ENCODE assay signal across 8 cellular contexts in the genomic region with DNA sequence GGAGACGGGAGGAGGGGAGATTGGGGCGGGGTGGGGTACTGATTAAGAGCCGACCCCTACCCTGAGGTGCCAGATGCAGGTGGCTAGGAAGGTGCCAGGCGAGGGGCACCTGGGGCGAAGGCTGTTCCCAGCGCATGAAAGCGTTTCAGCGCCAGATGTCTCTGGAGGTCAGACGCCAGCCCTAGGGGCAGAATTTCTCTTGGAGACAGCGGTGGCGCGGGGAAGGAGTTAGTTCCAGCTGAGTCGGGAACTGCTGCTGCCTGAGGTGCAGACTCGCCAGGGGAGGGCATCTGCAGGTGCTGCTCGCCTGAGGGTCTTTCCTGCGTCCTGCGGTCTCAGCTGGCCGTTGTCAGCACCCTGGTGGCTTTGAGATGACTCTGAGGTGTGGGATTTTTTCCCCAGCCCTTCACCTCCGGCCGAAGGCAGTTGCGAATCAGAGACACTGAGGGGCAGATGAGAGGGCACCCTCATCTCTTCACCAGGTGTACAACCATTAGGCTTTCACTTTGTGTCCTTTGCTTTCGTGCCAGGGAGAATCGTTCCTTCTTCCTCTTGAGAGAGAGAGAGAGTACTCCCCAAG. TPM values are rescaled to one million over a fixed set of nuclear protein-coding genes. Genes with fewer than 3 reads are reported as not detected.
DNase-seq lines count a peak whose midpoint lies in the region; ATAC-seq, FAIRE-seq and TF ChIP-seq lines count a peak whose summit lies in the region.

No MANE protein-coding gene starts in this region.

- peak overlapping the region; percentile 90 to 98 (median 94) for H3K27ac ChIP-seq in pancreas

- peaks cover 11 to 29% (median 28%) of the 10 kb centered on the region in 3 donors for H3K4me1 ChIP-seq in pancreas

- peak overlapping the region; percentile 56 to 82 (median 78) for H3K4me3 ChIP-seq in pancreas

- peak overlapping the region; percentile 68 for H3K4me3 Mint-ChIP-seq in activated T-helper 2 cell treated with anti-CD3 and anti-CD28 coated beads, Interferon-gamma antibody, Interleukin-2, Interleukin-4, amounts not matched to agents 10 μg/mL and 5 μg/mL and 100 μg/mL, durations not matched to agents 14 hours and 24 hours and 36 hours (ENCODE audit: low read depth)

- DNase-seq in DMS79 treated with DMSO at 0.1 percent for 48 hours (lab: John Stamatoyannopoulos, UW) (peak; percentile 60), NCI-H526 (lab: John Stamatoyannopoulos, UW) (peak; percentile 71 to 92), head of caudate nucleus (peak in 40 of 42 donors; percentile 7 to 72 (median 43)), pancreas (peak; percentile 61 to 87 (median 66))
- DNase-seq in activated T-helper 2 cell treated with anti-CD3 and anti-CD28 coated beads, Interferon-gamma antibody, Interleukin-2, Interleukin-4, amounts not matched to agents 10 μg/mL and 5 μg/mL and 100 μg/mL, durations not matched to agents 14 hours and 24 hours and 36 hours (ENCODE audit: low spot score): peak; percentile 11
- no peak for DNase-seq in NK-92 treated with Interleukin-12 subunit alpha and Interleukin-12 subunit beta, amount 100 ng/mL, for 24 hours (lab: John Stamatoyannopoulos, UW)

- FAIRE-seq in pancreas (lab: Jason Lieb, UNC): no peak

- peaks cover 25% of the 10 kb centered on the region for H3K27me3 Mint-ChIP-seq in activated T-helper 2 cell treated with anti-CD3 and anti-CD28 coated beads, Interferon-gamma antibody, Interleukin-2, Interleukin-4, amounts not matched to agents 10 μg/mL and 5 μg/mL and 100 μg/mL, durations not matched to agents 14 hours and 24 hours and 36 hours (ENCODE audit: low read depth)

- H3K9me3 Mint-ChIP-seq in activated T-helper 2 cell treated with anti-CD3 and anti-CD28 coated beads, Interferon-gamma antibody, Interleukin-2, Interleukin-4, amounts not matched to agents 10 μg/mL and 5 μg/mL and 100 μg/mL, durations not matched to agents 14 hours and 24 hours and 36 hours: no peaks in the 10 kb centered on the region

- intact Hi-C loops in activated T-helper 2 cell treated with anti-CD3 and anti-CD28 coated beads, Interferon-gamma antibody, Interleukin-2, Interleukin-4, amounts not matched to agents 10 μg/mL and 5 μg/mL and 100 μg/mL, durations not matched to agents 14 hours and 24 hours and 36 hours (cut with micrococcal nuclease): loop anchor here (5.0 kb wide), 2 partner anchors 54 to 69 kb away; a partner anchor contains a TSS
- intact Hi-C loops in head of caudate nucleus (cut with DNase I) (loop anchor here (1.0 kb wide), 1 partner anchor 38 kb away; no protein-coding TSS in a partner anchor), pancreas (cut with DNase I) (no loop called here)

- 0% methylated on average over 23 of the region's 23 CpGs for WGBS in pancreas, 2 donors

- no peak overlapping the region for H3K27ac Mint-ChIP-seq in activated T-helper 2 cell treated with anti-CD3 and anti-CD28 coated beads, Interferon-gamma antibody, Interleukin-2, Interleukin-4, amounts not matched to agents 10 μg/mL and 5 μg/mL and 100 μg/mL, durations not matched to agents 14 hours and 24 hours and 36 hours

- H3K36me3 ChIP-seq in pancreas: no peaks in the 10 kb centered on the region

- no peak for TF ChIP-seq CTCF in pancreas (IDR thresholded peaks at IDR 0.05)

- no peaks in the 10 kb centered on the region for H3K9me3 ChIP-seq in pancreas

- no peaks in the 10 kb centered on the region for H3K36me3 Mint-ChIP-seq in activated T-helper 2 cell treated with anti-CD3 and anti-CD28 coated beads, Interferon-gamma antibody, Interleukin-2, Interleukin-4, amounts not matched to agents 10 μg/mL and 5 μg/mL and 100 μg/mL, durations not matched to agents 14 hours and 24 hours and 36 hours (ENCODE audit: low read depth)

- ATAC-seq in HG02610 (IDR thresholded peaks at IDR 0.05; ENCODE audit: unreplicated experiment) (peak; percentile 12), pancreas (peak; percentile 25 to 55 (median 38)), GM21423 (IDR thresholded peaks at IDR 0.05; ENCODE audit: unreplicated experiment) (no peak)

- peaks cover 20% of the 10 kb centered on the region for H3K4me1 Mint-ChIP-seq in activated T-helper 2 cell treated with anti-CD3 and anti-CD28 coated beads, Interferon-gamma antibody, Interleukin-2, Interleukin-4, amounts not matched to agents 10 μg/mL and 5 μg/mL and 100 μg/mL, durations not matched to agents 14 hours and 24 hours and 36 hours (ENCODE audit: low read depth)

- H3K27me3 ChIP-seq in pancreas: no peaks in the 10 kb centered on the region

RNA-seq across cellular contexts. Expression of a gene that starts 0.5 kb away (rescaled TPM):
- total RNA-seq in activated T-helper 2 cell treated with anti-CD3 and anti-CD28 coated beads, Interferon-gamma antibody, Interleukin-2, Interleukin-4, amounts not matched to agents 10 μg/mL and 5 μg/mL and 100 μg/mL, durations not matched to agents 14 hours and 24 hours and 36 hours: 0.34 and 0.50 TPM in 2 replicates
- 10 to 100 TPM; 26.9 to 47.5 (median 35.8) TPM for total RNA-seq in pancreas
- polyA plus RNA-seq in pancreas: 10 to 100 TPM; 40.6 to 63.2 TPM

RNA-seq across cellular contexts. Expression of a gene that starts 28.4 kb away (rescaled TPM):
- 2.6 TPM in 2 replicates for total RNA-seq in activated T-helper 2 cell treated with anti-CD3 and anti-CD28 coated beads, Interferon-gamma antibody, Interleukin-2, Interleukin-4, amounts not matched to agents 10 μg/mL and 5 μg/mL and 100 μg/mL, durations not matched to agents 14 hours and 24 hours and 36 hours
- total RNA-seq in pancreas: 10 to 100 TPM in 5 of 6 donors, 1 to 10 TPM in 1; 8.2 to 16.1 (median 11.6) TPM
- 1 to 10 TPM; 7.1 to 8.5 TPM for polyA plus RNA-seq in pancreas

RNA-seq across cellular contexts. Expression of a gene that starts 52.4 kb away (rescaled TPM):
- 89.1 and 93.7 TPM in 2 replicates for total RNA-seq in activated T-helper 2 cell treated with anti-CD3 and anti-CD28 coated beads, Interferon-gamma antibody, Interleukin-2, Interleukin-4, amounts not matched to agents 10 μg/mL and 5 μg/mL and 100 μg/mL, durations not matched to agents 14 hours and 24 hours and 36 hours
- total RNA-seq in pancreas: 10 to 100 TPM; 24.5 to 61.0 (median 32.4) TPM
- 10 to 100 TPM; 30.4 to 45.6 TPM for polyA plus RNA-seq in pancreas

Comparison
In these comparisons a context has a peak if more than half of its experiments do, and no peak if none do; other contexts are left out.
1. RNA of a gene that starts 0.5 kb away (total RNA-seq): 26.9 to 47.5 TPM in pancreas; 0.34 to 0.50 TPM in activated T-helper 2 cell treated with anti-CD3 and anti-CD28 coated beads, Interferon-gamma antibody, Interleukin-2, Interleukin-4, amounts not matched to agents 10 μg/mL and 5 μg/mL and 100 μg/mL, durations not matched to agents 14 hours and 24 hours and 36 hours; every median in the first group is over 10 times any median in the second.
2. intact Hi-C loops: an anchor here in activated T-helper 2 cell treated with anti-CD3 and anti-CD28 coated beads, Interferon-gamma antibody, Interleukin-2, Interleukin-4, amounts not matched to agents 10 μg/mL and 5 μg/mL and 100 μg/mL, durations not matched to agents 14 hours and 24 hours and 36 hours (5.0 kb wide) and head of caudate nucleus (1.0 kb wide); none called in pancreas.